ENCODE assay signal across 20 cellular contexts in the genomic region with DNA sequence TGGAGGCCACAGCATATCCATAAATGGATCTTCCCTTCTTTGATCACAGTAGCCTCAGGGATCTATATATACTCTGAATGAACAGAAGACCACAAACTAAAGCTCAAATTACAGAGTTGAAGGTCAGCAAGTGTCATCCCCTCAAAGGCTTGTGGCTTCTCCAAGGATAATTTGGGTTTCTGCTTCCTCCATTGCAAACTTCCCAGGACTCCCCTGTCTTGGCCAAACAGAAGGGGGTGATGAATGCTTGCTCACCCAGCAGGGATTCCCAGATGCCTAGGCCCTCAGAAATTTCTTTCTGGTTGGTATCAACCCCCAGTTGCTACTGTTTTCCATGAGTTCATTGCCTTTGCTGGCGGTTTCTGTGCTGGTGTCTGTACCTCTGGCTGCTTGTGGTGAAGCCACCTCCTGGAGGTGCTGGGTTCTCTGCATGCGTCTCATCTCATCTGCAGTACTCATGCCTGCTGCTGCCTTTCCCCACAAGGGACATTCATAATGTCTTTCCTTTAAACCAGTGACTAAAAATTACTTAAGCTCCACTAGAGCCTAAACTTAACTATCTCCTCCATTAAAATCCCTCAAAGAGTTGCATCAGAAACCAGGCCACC. TPM values are rescaled to one million over a fixed set of nuclear protein-coding genes. Genes with fewer than 3 reads are reported as not detected.
"Had no signal": no experiment of that assay in that cellular context is flagged by ENCODE, and none has a peak within 500 bp of the region (broad histone marks: within the 10 kb centered on the region; RNA-seq: fewer than 3 reads in every experiment).

No MANE protein-coding gene starts in this region.

- DNase-seq: effector memory CD8-positive, alpha-beta T cell; gastrocnemius medialis; heart right ventricle; immature natural killer cell; kidney; left cardiac atrium; left ventricle myocardium inferior; lower lobe of right lung; naive thymus-derived CD8-positive, alpha-beta T cell; posterior cingulate gyrus; sigmoid colon; small intestine; stimulated activated CD4-positive, alpha-beta T cell treated with anti-CD3 and anti-CD28 coated beads, Interleukin-2, amount 100 ng/mL, for 48 hours; stimulated activated naive CD4-positive, alpha-beta T cell treated with Interleukin-2 at 50 U/mL for 16 hours had no signal

- H3K27me3 Mint-ChIP-seq: dendritic cell treated with granulocyte-macrophage colony-stimulating factor and Interleukin-4, amounts not matched to agents 40 ng/mL and 50 ng/mL, for 4 days; effector memory CD8-positive, alpha-beta T cell; memory B cell; naive thymus-derived CD8-positive, alpha-beta T cell; type B pancreatic cell had no signal

- H3K4me1 Mint-ChIP-seq: immature natural killer cell; memory B cell; naive thymus-derived CD8-positive, alpha-beta T cell had no signal

- ATAC-seq: effector memory CD8-positive, alpha-beta T cell; gastrocnemius medialis; heart right ventricle; left cardiac atrium; lower lobe of right lung; naive thymus-derived CD8-positive, alpha-beta T cell had no signal

- H3K27ac Mint-ChIP-seq: dendritic cell treated with granulocyte-macrophage colony-stimulating factor and Interleukin-4, amounts not matched to agents 40 ng/mL and 50 ng/mL, for 4 days; effector memory CD8-positive, alpha-beta T cell; immature natural killer cell; memory B cell; naive thymus-derived CD8-positive, alpha-beta T cell; type B pancreatic cell had no signal

- H3K9me3 Mint-ChIP-seq: dendritic cell treated with granulocyte-macrophage colony-stimulating factor and Interleukin-4, amounts not matched to agents 40 ng/mL and 50 ng/mL, for 4 days; effector memory CD8-positive, alpha-beta T cell; immature natural killer cell; memory B cell; naive thymus-derived CD8-positive, alpha-beta T cell; type B pancreatic cell had no signal

- H3K4me3 Mint-ChIP-seq: dendritic cell treated with granulocyte-macrophage colony-stimulating factor and Interleukin-4, amounts not matched to agents 40 ng/mL and 50 ng/mL, for 4 days; effector memory CD8-positive, alpha-beta T cell; immature natural killer cell; memory B cell; naive thymus-derived CD8-positive, alpha-beta T cell; type B pancreatic cell had no signal

- H3K36me3 Mint-ChIP-seq: immature natural killer cell, type B pancreatic cell had no signal

RNA-seq across cellular contexts. Expression of gene ENTPD3, which starts 17.7 kb away (rescaled TPM):
- total RNA-seq: fibroblast of villous mesenchyme; naive thymus-derived CD8-positive, alpha-beta T cell; osteocyte; pulmonary artery endothelial cell had no signal
- polyA plus RNA-seq: immature natural killer cell; naive thymus-derived CD8-positive, alpha-beta T cell had no signal
